In genomic region chr20:31835554-31835953, GRCh38 we compare ENCODE assay signal across 14 cellular contexts. TPM values are rescaled to one million over a fixed set of nuclear protein-coding genes. Genes with fewer than 3 reads are reported as not detected.
DNase-seq lines count a peak whose midpoint lies in the region; ATAC-seq, FAIRE-seq and TF ChIP-seq lines count a peak whose summit lies in the region.
"Had no signal": no experiment of that assay in that cellular context is flagged by ENCODE, and none has a peak within 500 bp of the region (broad histone marks: within the 10 kb centered on the region; RNA-seq: fewer than 3 reads in every experiment).

No MANE protein-coding gene starts in this region.

- no peak overlapping the region for H3K4me2 ChIP-seq in IMR-90 (ENCODE audit: low read depth, low read length)
- H3K4me2 ChIP-seq in astrocyte (ENCODE audit: low read length) = peak overlapping the region; percentile 69
- H3K4me2 ChIP-seq in skeletal muscle satellite cell (ENCODE audit: low read length) = peak overlapping the region; percentile 24

- in situ Hi-C loops in IMR-90 (cut with MboI; ENCODE audit: low sequenced_read_pairs) = loop anchor here (25.0 kb wide), 2 partner anchors 652 to 827 kb away; partner anchors contain the start of gene C20orf203

- H4K8ac ChIP-seq in IMR-90 (ENCODE audit: low read depth in 2 of 2, low read length in 2 of 2) = no peak overlapping the region

- no peak overlapping the region for H4K5ac ChIP-seq in IMR-90 (ENCODE audit: low read depth, low read length)

- no peak overlapping the region for H3K56ac ChIP-seq in IMR-90 (ENCODE audit: extremely low read depth, insufficient read depth, low read length)

- DNase-seq in IMR-90 (no peak), astrocyte (ENCODE audit: low read depth) (no peak), DMS153 (lab: John Stamatoyannopoulos, UW) (no peak), GDM1 (lab: John Stamatoyannopoulos, UW) (no peak)
- DNase-seq: activated T-cell treated with anti-CD3 and anti-CD28 coated beads, Interleukin-2, amount 50 U/mL, for 1 hour; cerebellar nuclear complex; NCI-H187 treated with DMSO at 0.1 percent for 48 hours had no signal

- H2BK5ac ChIP-seq in IMR-90 (ENCODE audit: low read depth, low read length, poor library complexity, severe bottlenecking) = no peak overlapping the region

- intact Hi-C loops in IMR-90 (cut with micrococcal nuclease) = no loop called here

- H3K18ac ChIP-seq in IMR-90 (ENCODE audit: low read depth, low read length) = no peak overlapping the region

- H3K79me1 ChIP-seq in IMR-90 (ENCODE audit: low read depth in 1 of 2, low read length in 2 of 2) = 0 out of 4 replicates have a peak, but pooled peaks cover 0 to 4% of the 10 kb centered on the region in 2 experiments

- H3K27ac ChIP-seq in IMR-90 (ENCODE audit: insufficient read depth, low read length) (no peak overlapping the region), astrocyte (ENCODE audit: low read depth, low read length) (no peak overlapping the region)

- H3K9me3 Mint-ChIP-seq in astrocyte (ENCODE audit: unreplicated experiment) = no peaks in the 10 kb centered on the region

- H3K36me3 ChIP-seq in IMR-90 (ENCODE audit: control insufficient read depth, insufficient read depth, low read length) = no peaks in the 10 kb centered on the region
- H3K36me3 ChIP-seq in astrocyte (ENCODE audit: insufficient read depth, low read length) = no peaks in the 10 kb centered on the region
- no peaks in the 10 kb centered on the region for H3K36me3 ChIP-seq in skeletal muscle satellite cell (ENCODE audit: insufficient read depth, low read length)

- TF ChIP-seq RAD21 in IMR-90 (IDR thresholded peaks at IDR 0.05; ENCODE audit: low read length) = no peak

- dilution Hi-C loops in IMR-90 (cut with HindIII; ENCODE audit: low sequenced_read_pairs, unreplicated experiment) = no loop called here

- H3K9ac ChIP-seq in IMR-90 (ENCODE audit: low read depth, low read length) (no peak overlapping the region), astrocyte (ENCODE audit: low read length) (no peak overlapping the region), skeletal muscle satellite cell (ENCODE audit: low read depth, low read length) (no peak overlapping the region)

- H2BK20ac ChIP-seq in IMR-90 (ENCODE audit: low read depth, low read length) = 0 out of 2 replicates have a peak overlapping the region, but pooled peaks have one; percentile 37

- H4K20me1 ChIP-seq in IMR-90 (ENCODE audit: insufficient read depth, low read length) (peaks cover 28% of the 10 kb centered on the region), astrocyte (ENCODE audit: insufficient read depth, low read length) (no peaks in the 10 kb centered on the region)

- no peak overlapping the region for H3K4me3 ChIP-seq in IMR-90 (ENCODE audit: insufficient read depth, low read depth, low read length)
- H3K4me3 ChIP-seq in astrocyte (ENCODE audit: insufficient read depth, low read depth, low read length) = no peak overlapping the region
- no peak overlapping the region for H3K4me3 ChIP-seq in skeletal muscle satellite cell (ENCODE audit: low read length)

- CTCF ChIA-PET in IMR-90 (lab: Yijun Ruan, JAX) = interaction anchor here (1.0 to 3.5 kb wide), 2 partner anchors 11 to 12 kb away, joined by 3 to 12 read pairs; no protein-coding TSS in a partner anchor

- no peaks in the 10 kb centered on the region for H3K9me3 ChIP-seq in IMR-90 (ENCODE audit: control insufficient read depth, insufficient read depth, low read length)
- H3K9me3 ChIP-seq in astrocyte (ENCODE audit: insufficient read depth, low read depth, low read length) = no peaks in the 10 kb centered on the region
- H3K9me3 ChIP-seq in skeletal muscle satellite cell (replicated peaks; ENCODE audit: low read length) = no peaks in the 10 kb centered on the region

- no peak for FAIRE-seq in astrocyte (lab: Jason Lieb, UNC)
- FAIRE-seq: keratinocyte had no signal

- no TSS peak for BruUV-seq in IMR-90 (replicated peaks; lab: Mats Ljungman, UMichigan)

- peaks cover 14% of the 10 kb centered on the region for H3K27me3 Mint-ChIP-seq in astrocyte (ENCODE audit: low read depth, unreplicated experiment)
- H3K27me3 Mint-ChIP-seq: activated naive CD8-positive, alpha-beta T cell had no signal

- H3K14ac ChIP-seq in IMR-90 (replicated peaks; ENCODE audit: low read depth, low read length) = no peak overlapping the region

- peaks cover 9% of the 10 kb centered on the region for H3K36me3 Mint-ChIP-seq in astrocyte (ENCODE audit: low read depth, unreplicated experiment)
- H3K36me3 Mint-ChIP-seq: activated naive CD8-positive, alpha-beta T cell had no signal

- H2AK5ac ChIP-seq in IMR-90 (ENCODE audit: low read depth, low read length) = peak overlapping the region; percentile 63; the same call in 1 of the 2 replicates

- TF ChIP-seq CTCF in IMR-90 (conservative IDR thresholded peaks at IDR 0.05; ENCODE audit: low read depth, low read length) (no peak), astrocyte (IDR thresholded peaks at IDR 0.05; ENCODE audit: insufficient read depth, low read depth, low read length) (no peak)

- 0 out of 2 replicates have a peak overlapping the region, but pooled peaks have one; percentile 26 for H2BK120ac ChIP-seq in IMR-90 (ENCODE audit: low read depth, low read length)

- peaks cover 28% of the 10 kb centered on the region for H3K9me1 ChIP-seq in IMR-90 (ENCODE audit: insufficient read depth, low read length)

- H4K91ac ChIP-seq in IMR-90 (ENCODE audit: insufficient read depth, low read depth, low read length) = peak overlapping the region; percentile 4; the same call in 1 of the 2 replicates

- H2AFZ ChIP-seq in IMR-90 (replicated peaks; ENCODE audit: low read length, poor library complexity) (no peak overlapping the region), astrocyte (ENCODE audit: low read depth, low read length) (no peak overlapping the region)

- no peak overlapping the region; the same call in 2 of the 3 replicates for H2BK15ac ChIP-seq in IMR-90 (ENCODE audit: low read depth, low read length)

- ATAC-seq in GM18907 (IDR thresholded peaks at IDR 0.05; ENCODE audit: unreplicated experiment) (peak; percentile 12), IMR-90 (ENCODE audit: low read depth) (no peak), GM19324 (IDR thresholded peaks at IDR 0.05; ENCODE audit: low FRiP score, unreplicated experiment) (no peak)

- H3K27me3 ChIP-seq in IMR-90 (ENCODE audit: control insufficient read depth, insufficient read depth, low read length) = peaks cover 3% of the 10 kb centered on the region; the same call in 1 of the 2 replicates
- no peaks in the 10 kb centered on the region for H3K27me3 ChIP-seq in astrocyte (ENCODE audit: insufficient read depth, low read length)
- H3K27me3 ChIP-seq in skeletal muscle satellite cell (ENCODE audit: control insufficient read depth, insufficient read depth, low read length) = peaks cover 6% of the 10 kb centered on the region

- H3K23ac ChIP-seq in IMR-90 (ENCODE audit: low read depth, low read length) = no peak overlapping the region

- 77% methylated on average over 3 of the region's 9 CpGs; no CpG with 5 or more reads in 1 of the 2 experiments for WGBS in IMR-90 (ENCODE audit: extremely low coverage in 2 of 2, insufficient read length in 1 of 2), 2 experiments

- H3K27ac Mint-ChIP-seq in astrocyte (ENCODE audit: unreplicated experiment) = peak overlapping the region; percentile 44
- H3K27ac Mint-ChIP-seq: activated naive CD8-positive, alpha-beta T cell had no signal

- POLR2A ChIA-PET in IMR-90 (lab: Charles Lee; ENCODE audit: unreplicated experiment) = no interaction called here

- peak overlapping the region; percentile 48 for H2AK9ac ChIP-seq in IMR-90 (replicated peaks; ENCODE audit: low read depth, low read length, poor library complexity)

- no peak for TF ChIP-seq POLR2A in IMR-90 (IDR thresholded peaks at IDR 0.05; ENCODE audit: low read depth, low read length)

- no peak overlapping the region for H3K4me3 Mint-ChIP-seq in astrocyte (ENCODE audit: unreplicated experiment)
- H3K4me3 Mint-ChIP-seq: activated naive CD8-positive, alpha-beta T cell had no signal

- H3K79me2 ChIP-seq in astrocyte (ENCODE audit: insufficient read depth, low read length) = no peaks in the 10 kb centered on the region

- peaks cover 24% of the 10 kb centered on the region for H3K4me1 Mint-ChIP-seq in astrocyte (ENCODE audit: low read depth, unreplicated experiment)

- peak overlapping the region; percentile 54; the same call in 1 of the 2 replicates for H3K4ac ChIP-seq in IMR-90 (ENCODE audit: low read depth, low read length)

- H3K4me1 ChIP-seq in IMR-90 (ENCODE audit: control insufficient read depth, insufficient read depth, low read length) (peaks cover 15% of the 10 kb centered on the region), astrocyte (ENCODE audit: insufficient read depth, low read length) (peaks cover 44% of the 10 kb centered on the region), skeletal muscle satellite cell (ENCODE audit: control insufficient read depth, insufficient read depth, low read length) (peaks cover 31% of the 10 kb centered on the region)

TF ChIP-seq in IMR-90, 13 proteins besides CTCF, POLR2A, EP300 and RAD21:
- TF ChIP-seq NFE2L2 (IDR thresholded peaks at IDR 0.05; ENCODE audit: low read depth, low read length) = no peak
TF ChIP-seq in IMR-90: peak in this region for 0.

RNA-seq across cellular contexts. Expression of gene FOXS1, which starts 9.8 kb away (rescaled TPM):
- total RNA-seq in IMR-90 (2012; rRNA removed) (not detected in 2 replicates), astrocyte (26.0 and 37.1 TPM in 2 replicates)
- not detected in 2 replicates for polyA plus RNA-seq in IMR-90 (2012; rRNA removed)
- 0.02 TPM in 1 of 2 replicates, not detected in the other for polyA plus RNA-seq in IMR-90 (2012; cell fraction: cytosol; rRNA removed)
- not detected in 2 replicates for polyA plus RNA-seq in IMR-90 (2012; cell fraction: nucleus; rRNA removed; ENCODE audit: low replicate concordance)
- total RNA-seq in skeletal muscle satellite cell (2012; rRNA removed) = not detected in 2 replicates
- total RNA-seq: LHCN-M2; T-helper 2 cell treated with Interferon-gamma antibody and Interleukin-4, amounts not matched to agents 100 ng/mL and 5 ng/mL, for 36 hours had no signal
- polyA plus RNA-seq: keratinocyte had no signal

RNA-seq across cellular contexts. Expression of gene MYLK2, which starts 16.4 kb away (rescaled TPM):
- total RNA-seq in IMR-90 (2012; rRNA removed) (0.18 and 0.28 TPM in 2 replicates), astrocyte (2.1 and 3.1 TPM in 2 replicates)
- 0.19 and 0.27 TPM in 2 replicates for polyA plus RNA-seq in IMR-90 (2012; rRNA removed)
- 0.05 and 0.06 TPM in 2 replicates for polyA plus RNA-seq in IMR-90 (2012; cell fraction: cytosol; rRNA removed)
- 0.58 and 1.3 TPM in 2 replicates for polyA plus RNA-seq in IMR-90 (2012; cell fraction: nucleus; rRNA removed; ENCODE audit: low replicate concordance)
- 0.22 and 0.25 TPM in 2 replicates for total RNA-seq in skeletal muscle satellite cell (2012; rRNA removed)

RNA-seq across cellular contexts. Expression of gene DUSP15, which starts 34.8 kb away (rescaled TPM):
- total RNA-seq in IMR-90 (2012; rRNA removed) (not detected in 2 replicates), astrocyte (1.2 and 3.1 TPM in 2 replicates)
- polyA plus RNA-seq in IMR-90 (2012; rRNA removed) = not detected in 2 replicates
- polyA plus RNA-seq in IMR-90 (2012; cell fraction: cytosol; rRNA removed) = not detected in 2 replicates
- polyA plus RNA-seq in IMR-90 (2012; cell fraction: nucleus; rRNA removed; ENCODE audit: low replicate concordance) = not detected in 2 replicates
- total RNA-seq in skeletal muscle satellite cell (2012; rRNA removed) = not detected in 2 replicates
- total RNA-seq: T-helper 2 cell treated with Interferon-gamma antibody and Interleukin-4, amounts not matched to agents 100 ng/mL and 5 ng/mL, for 36 hours had no signal
- polyA plus RNA-seq: keratinocyte had no signal

RNA-seq across cellular contexts. Expression of gene TTLL9, which starts 34.9 kb away (rescaled TPM):
- total RNA-seq in IMR-90 (2012; rRNA removed) = not detected in 2 replicates
- not detected in 2 replicates for polyA plus RNA-seq in IMR-90 (2012; rRNA removed)
- polyA plus RNA-seq in IMR-90 (2012; cell fraction: cytosol; rRNA removed) = not detected in 2 replicates
- 0.05 TPM in 1 of 2 replicates, not detected in the other for polyA plus RNA-seq in IMR-90 (2012; cell fraction: nucleus; rRNA removed; ENCODE audit: low replicate concordance)
- 0.34 and 0.41 TPM in 2 replicates for total RNA-seq in astrocyte
- total RNA-seq in skeletal muscle satellite cell (2012; rRNA removed) = not detected in 2 replicates
- total RNA-seq: LHCN-M2; T-helper 2 cell treated with Interferon-gamma antibody and Interleukin-4, amounts not matched to agents 100 ng/mL and 5 ng/mL, for 36 hours had no signal
- polyA plus RNA-seq: keratinocyte had no signal

Comparison
In these comparisons a context has a peak if more than half of its experiments do, and no peak if none do; other contexts are left out.
1. RNA of gene FOXS1, which starts 9.8 kb away (total RNA-seq): 26.0 to 37.1 TPM in astrocyte; not detected in IMR-90; every median in the first group is over 10 times any median in the second.